ENCODE assay signal across 1 cellular context in the genomic region with DNA sequence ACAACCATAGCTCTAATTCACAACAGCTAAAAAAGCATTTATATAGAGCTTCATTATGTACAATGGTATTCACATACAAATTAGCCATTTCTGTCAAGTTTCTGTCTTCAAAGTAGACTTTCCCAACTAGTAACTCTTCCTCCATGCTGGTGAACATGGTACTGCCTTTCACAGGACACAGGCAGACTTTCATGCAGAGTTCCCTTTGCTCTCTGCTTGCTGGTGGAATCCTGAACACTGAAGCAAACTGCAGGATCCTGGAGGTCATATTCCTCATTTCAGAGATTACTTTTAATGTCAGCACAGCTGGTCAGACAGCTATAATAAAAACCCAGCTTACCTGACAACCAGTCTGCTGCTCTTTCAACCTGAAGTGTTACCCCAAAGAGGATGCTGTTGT.
TF ChIP-seq lines count a peak whose summit lies in the region.

No MANE protein-coding gene starts in this region.

TF ChIP-seq in GM23338, 12 proteins besides CTCF, POLR2A, EP300 and RAD21 (continued from another document):
- no peak for TF ChIP-seq POLR2AphosphoS5 (IDR thresholded peaks at IDR 0.05; ENCODE audit: low read depth)
- TF ChIP-seq ZNF114 (CRISPR knock-in tag; IDR thresholded peaks at IDR 0.05), result no peak
- no peak for TF ChIP-seq ZNF331 (CRISPR knock-in tag; IDR thresholded peaks at IDR 0.05; ENCODE audit: low read depth)
- TF ChIP-seq, protein P1, sequence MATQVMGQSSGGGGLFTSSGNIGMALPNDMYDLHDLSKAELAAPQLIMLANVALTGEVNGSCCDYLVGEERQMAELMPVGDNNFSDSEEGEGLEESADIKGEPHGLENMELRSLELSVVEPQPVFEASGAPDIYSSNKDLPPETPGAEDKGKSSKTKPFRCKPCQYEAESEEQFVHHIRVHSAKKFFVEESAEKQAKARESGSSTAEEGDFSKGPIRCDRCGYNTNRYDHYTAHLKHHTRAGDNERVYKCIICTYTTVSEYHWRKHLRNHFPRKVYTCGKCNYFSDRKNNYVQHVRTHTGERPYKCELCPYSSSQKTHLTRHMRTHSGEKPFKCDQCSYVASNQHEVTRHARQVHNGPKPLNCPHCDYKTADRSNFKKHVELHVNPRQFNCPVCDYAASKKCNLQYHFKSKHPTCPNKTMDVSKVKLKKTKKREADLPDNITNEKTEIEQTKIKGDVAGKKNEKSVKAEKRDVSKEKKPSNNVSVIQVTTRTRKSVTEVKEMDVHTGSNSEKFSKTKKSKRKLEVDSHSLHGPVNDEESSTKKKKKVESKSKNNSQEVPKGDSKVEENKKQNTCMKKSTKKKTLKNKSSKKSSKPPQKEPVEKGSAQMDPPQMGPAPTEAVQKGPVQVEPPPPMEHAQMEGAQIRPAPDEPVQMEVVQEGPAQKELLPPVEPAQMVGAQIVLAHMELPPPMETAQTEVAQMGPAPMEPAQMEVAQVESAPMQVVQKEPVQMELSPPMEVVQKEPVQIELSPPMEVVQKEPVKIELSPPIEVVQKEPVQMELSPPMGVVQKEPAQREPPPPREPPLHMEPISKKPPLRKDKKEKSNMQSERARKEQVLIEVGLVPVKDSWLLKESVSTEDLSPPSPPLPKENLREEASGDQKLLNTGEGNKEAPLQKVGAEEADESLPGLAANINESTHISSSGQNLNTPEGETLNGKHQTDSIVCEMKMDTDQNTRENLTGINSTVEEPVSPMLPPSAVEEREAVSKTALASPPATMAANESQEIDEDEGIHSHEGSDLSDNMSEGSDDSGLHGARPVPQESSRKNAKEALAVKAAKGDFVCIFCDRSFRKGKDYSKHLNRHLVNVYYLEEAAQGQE (IDR thresholded peaks at IDR 0.05; ENCODE audit: unreplicated experiment), result no peak
- no peak for TF ChIP-seq STAT1 (IDR thresholded peaks at IDR 0.05; ENCODE audit: unreplicated experiment)
- TF ChIP-seq, protein P2, sequence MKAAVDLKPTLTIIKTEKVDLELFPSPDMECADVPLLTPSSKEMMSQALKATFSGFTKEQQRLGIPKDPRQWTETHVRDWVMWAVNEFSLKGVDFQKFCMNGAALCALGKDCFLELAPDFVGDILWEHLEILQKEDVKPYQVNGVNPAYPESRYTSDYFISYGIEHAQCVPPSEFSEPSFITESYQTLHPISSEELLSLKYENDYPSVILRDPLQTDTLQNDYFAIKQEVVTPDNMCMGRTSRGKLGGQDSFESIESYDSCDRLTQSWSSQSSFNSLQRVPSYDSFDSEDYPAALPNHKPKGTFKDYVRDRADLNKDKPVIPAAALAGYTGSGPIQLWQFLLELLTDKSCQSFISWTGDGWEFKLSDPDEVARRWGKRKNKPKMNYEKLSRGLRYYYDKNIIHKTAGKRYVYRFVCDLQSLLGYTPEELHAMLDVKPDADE (IDR thresholded peaks at IDR 0.05), result no peak
- no peak for TF ChIP-seq NANOG (IDR thresholded peaks at IDR 0.05; ENCODE audit: borderline replicate concordance)
